Comparison of ENCODE assay signal across 8 cellular contexts in the genomic region with DNA sequence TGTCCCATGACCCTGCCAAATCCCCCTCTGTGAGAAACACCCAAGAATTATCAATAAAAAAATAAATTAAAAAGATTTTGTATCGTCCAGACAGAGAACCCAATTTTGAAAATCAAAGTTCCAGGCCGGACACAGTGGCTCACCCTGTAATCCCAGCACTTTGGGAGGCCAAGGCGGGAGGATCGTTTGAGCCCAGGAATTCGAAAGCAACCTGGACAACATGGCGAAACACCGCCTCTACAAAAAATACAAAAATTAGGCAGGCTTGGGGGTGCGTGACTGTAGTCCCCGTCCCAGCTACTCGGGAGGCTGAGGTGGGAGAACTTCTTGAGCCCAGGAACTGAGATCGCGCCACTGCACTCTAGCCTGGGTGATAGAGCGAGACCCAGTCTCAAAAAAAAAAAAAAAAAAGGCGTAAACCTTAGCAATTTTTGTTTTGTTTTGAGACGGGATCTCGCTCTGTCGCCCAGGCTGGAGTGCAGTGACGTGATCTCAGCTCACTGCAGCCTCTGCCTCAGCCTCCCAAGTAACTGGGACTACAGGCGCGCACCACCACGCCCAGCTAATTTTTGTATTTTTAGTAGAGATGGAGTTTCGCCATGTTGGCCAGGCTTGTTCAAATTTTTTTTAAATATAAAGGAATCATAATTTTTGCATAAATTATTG. TPM values are rescaled to one million over a fixed set of nuclear protein-coding genes. Genes with fewer than 3 reads are reported as not detected.
DNase-seq lines count a peak whose midpoint lies in the region; ATAC-seq and TF ChIP-seq lines count a peak whose summit lies in the region.
"Not testable (repeated sequence)": the region's sequence is repeated elsewhere in the genome, so short reads cannot be mapped to it uniquely, and the experiment has no call there.

No MANE protein-coding gene starts in this region.

- not testable (repeated sequence) for H3K27ac Mint-ChIP-seq in GM23338; activated T-helper 1 cell treated with anti-CD3 and anti-CD28 coated beads, Interleukin-12 subunit alpha, Interleukin-12 subunit beta, Interleukin-2, Interleukin-4 antibody, amounts not matched to agents 30 ng/mL and 10 ng/mL and 1 ng/mL, durations not matched to agents 14 hours and 24 hours and 36 hours
- peak overlapping the region; percentile 92 to 96 for H3K27ac Mint-ChIP-seq in natural killer cell treated with Interleukin-12 subunit alpha and Interleukin-12 subunit beta and Interleukin-15 and Interleukin-18, amount 100 ng/mL, for 72 hours
- H3K27ac Mint-ChIP-seq in stimulated activated effector memory CD8-positive, alpha-beta T cell treated with anti-CD3 and anti-CD28 coated beads, Interleukin-12 subunit alpha, Interleukin-12 subunit beta, amount 100 ng/mL, for 72 hours, result peak overlapping the region; percentile 99

- TF ChIP-seq CTCF in 22Rv1 (IDR thresholded peaks at IDR 0.05); GM23338 (conservative IDR thresholded peaks at IDR 0.05; ENCODE audit: low read depth in 2 of 2); Peyer's patch (IDR thresholded peaks at IDR 0.05); dorsolateral prefrontal cortex (IDR thresholded peaks at IDR 0.05 in 54 of 56, conservative IDR thresholded peaks at IDR 0.05 in 2 of 56; ENCODE audit: low read depth in 1 of 56, partially characterized antibody in 56 of 56); hepatocyte (IDR thresholded peaks at IDR 0.05; ENCODE audit: poor library complexity): not testable (repeated sequence)

- H4K20me1 ChIP-seq in GM23338 (replicated peaks; ENCODE audit: insufficient read depth) (peaks cover 22% of the 10 kb centered on the region), hepatocyte (ENCODE audit: insufficient read depth, poor library complexity, severe bottlenecking) (peaks cover 29% of the 10 kb centered on the region)

- H3F3A ChIP-seq in GM23338 (replicated peaks; ENCODE audit: low read depth), result not testable (repeated sequence)

- peak overlapping the region; percentile 98 for H3K4me3 Mint-ChIP-seq in GM23338
- peak overlapping the region; percentile 97 for H3K4me3 Mint-ChIP-seq in activated T-helper 1 cell treated with anti-CD3 and anti-CD28 coated beads, Interleukin-12 subunit alpha, Interleukin-12 subunit beta, Interleukin-2, Interleukin-4 antibody, amounts not matched to agents 30 ng/mL and 10 ng/mL and 1 ng/mL, durations not matched to agents 14 hours and 24 hours and 36 hours
- H3K4me3 Mint-ChIP-seq in natural killer cell treated with Interleukin-12 subunit alpha and Interleukin-12 subunit beta and Interleukin-15 and Interleukin-18, amount 100 ng/mL, for 72 hours, result peak overlapping the region; percentile 93
- peak overlapping the region; percentile 89 for H3K4me3 Mint-ChIP-seq in stimulated activated effector memory CD8-positive, alpha-beta T cell treated with anti-CD3 and anti-CD28 coated beads, Interleukin-12 subunit alpha, Interleukin-12 subunit beta, amount 100 ng/mL, for 72 hours

- H3K79me2 ChIP-seq in GM23338 (replicated peaks; ENCODE audit: insufficient read depth) (peaks cover 46% of the 10 kb centered on the region), hepatocyte (peaks cover 41% of the 10 kb centered on the region)

- 78% methylated on average over 22 of the region's 22 CpGs for WGBS in hepatocyte (ENCODE audit: low lambda C conversion rate, missing lambda C conversion rate)

- H3K36me3 Mint-ChIP-seq in GM23338 (ENCODE audit: low read depth), result peaks cover 34% of the 10 kb centered on the region
- H3K36me3 Mint-ChIP-seq in activated T-helper 1 cell treated with anti-CD3 and anti-CD28 coated beads, Interleukin-12 subunit alpha, Interleukin-12 subunit beta, Interleukin-2, Interleukin-4 antibody, amounts not matched to agents 30 ng/mL and 10 ng/mL and 1 ng/mL, durations not matched to agents 14 hours and 24 hours and 36 hours (ENCODE audit: low read depth), result peaks cover 12% of the 10 kb centered on the region
- H3K36me3 Mint-ChIP-seq in natural killer cell treated with Interleukin-12 subunit alpha and Interleukin-12 subunit beta and Interleukin-15 and Interleukin-18, amount 100 ng/mL, for 72 hours, result not testable (repeated sequence)
- H3K36me3 Mint-ChIP-seq in stimulated activated effector memory CD8-positive, alpha-beta T cell treated with anti-CD3 and anti-CD28 coated beads, Interleukin-12 subunit alpha, Interleukin-12 subunit beta, amount 100 ng/mL, for 72 hours, result peaks cover 50% of the 10 kb centered on the region

- H3K9me3 Mint-ChIP-seq in GM23338, result peaks cover 23% of the 10 kb centered on the region
- not testable (repeated sequence) for H3K9me3 Mint-ChIP-seq in activated T-helper 1 cell treated with anti-CD3 and anti-CD28 coated beads, Interleukin-12 subunit alpha, Interleukin-12 subunit beta, Interleukin-2, Interleukin-4 antibody, amounts not matched to agents 30 ng/mL and 10 ng/mL and 1 ng/mL, durations not matched to agents 14 hours and 24 hours and 36 hours; natural killer cell treated with Interleukin-12 subunit alpha and Interleukin-12 subunit beta and Interleukin-15 and Interleukin-18, amount 100 ng/mL, for 72 hours; stimulated activated effector memory CD8-positive, alpha-beta T cell treated with anti-CD3 and anti-CD28 coated beads, Interleukin-12 subunit alpha, Interleukin-12 subunit beta, amount 100 ng/mL, for 72 hours

- intact Hi-C loops in activated T-helper 1 cell treated with anti-CD3 and anti-CD28 coated beads, Interleukin-12 subunit alpha, Interleukin-12 subunit beta, Interleukin-2, Interleukin-4 antibody, amounts not matched to agents 30 ng/mL and 10 ng/mL and 1 ng/mL, durations not matched to agents 14 hours and 24 hours and 36 hours (cut with micrococcal nuclease), result loop anchor here (5.0 kb wide), 2 partner anchors 54 to 99 kb away; no protein-coding TSS in a partner anchor
- intact Hi-C loops in dorsolateral prefrontal cortex (cut with DNase I), result loop anchor here in 1 of 2 donors (10.0 kb wide), 1 partner anchor 146 kb away; the partner anchor contains the start of gene MPHOSPH8

- not testable (repeated sequence) for H3K9me2 ChIP-seq in GM23338 (ENCODE audit: insufficient read depth); hepatocyte (replicated peaks; ENCODE audit: insufficient read depth)

- peaks cover 25% of the 10 kb centered on the region for H3K27me3 Mint-ChIP-seq in GM23338 (ENCODE audit: insufficient read depth, low read depth, poor library complexity)
- H3K27me3 Mint-ChIP-seq in activated T-helper 1 cell treated with anti-CD3 and anti-CD28 coated beads, Interleukin-12 subunit alpha, Interleukin-12 subunit beta, Interleukin-2, Interleukin-4 antibody, amounts not matched to agents 30 ng/mL and 10 ng/mL and 1 ng/mL, durations not matched to agents 14 hours and 24 hours and 36 hours (ENCODE audit: insufficient read depth); natural killer cell treated with Interleukin-12 subunit alpha and Interleukin-12 subunit beta and Interleukin-15 and Interleukin-18, amount 100 ng/mL, for 72 hours: not testable (repeated sequence)

- DNase-seq in GM23338 (ENCODE audit: low spot score); activated T-helper 1 cell treated with anti-CD3 and anti-CD28 coated beads, Interleukin-12 subunit alpha, Interleukin-12 subunit beta, Interleukin-2, Interleukin-4 antibody, amounts not matched to agents 30 ng/mL and 10 ng/mL and 1 ng/mL, durations not matched to agents 14 hours and 24 hours and 36 hours (ENCODE audit: low spot score); dorsolateral prefrontal cortex; hepatocyte (ENCODE audit: low spot score); natural killer cell treated with Interleukin-12 subunit alpha and Interleukin-12 subunit beta and Interleukin-15 and Interleukin-18, amount 100 ng/mL, for 72 hours (ENCODE audit: low spot score); stimulated activated effector memory CD8-positive, alpha-beta T cell treated with anti-CD3 and anti-CD28 coated beads, Interleukin-12 subunit alpha, Interleukin-12 subunit beta, amount 100 ng/mL, for 72 hours (ENCODE audit: low spot score in 2 of 2): not testable (repeated sequence)
- DNase-seq in Peyer's patch, result peak in 1 of 3 donors; percentile 39

- H3K27ac ChIP-seq in 22Rv1, result peak overlapping the region; percentile 96
- H3K27ac ChIP-seq in GM23338 (ENCODE audit: low read depth), result 0 out of 2 replicates have a peak overlapping the region, but pooled peaks have one; percentile 1
- H3K27ac ChIP-seq in Peyer's patch, result not testable (repeated sequence)
- peak overlapping the region in 8 of 59 donors; percentile 33 to 96 (median 92) for H3K27ac ChIP-seq in dorsolateral prefrontal cortex
- H3K27ac ChIP-seq in hepatocyte, result peak overlapping the region; percentile 94

- H3K4me1 Mint-ChIP-seq in GM23338; stimulated activated effector memory CD8-positive, alpha-beta T cell treated with anti-CD3 and anti-CD28 coated beads, Interleukin-12 subunit alpha, Interleukin-12 subunit beta, amount 100 ng/mL, for 72 hours: not testable (repeated sequence)
- H3K4me1 Mint-ChIP-seq in activated T-helper 1 cell treated with anti-CD3 and anti-CD28 coated beads, Interleukin-12 subunit alpha, Interleukin-12 subunit beta, Interleukin-2, Interleukin-4 antibody, amounts not matched to agents 30 ng/mL and 10 ng/mL and 1 ng/mL, durations not matched to agents 14 hours and 24 hours and 36 hours (ENCODE audit: low read depth), result peaks cover 20% of the 10 kb centered on the region
- peaks cover 12 to 14% of the 10 kb centered on the region in 2 donors for H3K4me1 Mint-ChIP-seq in natural killer cell treated with Interleukin-12 subunit alpha and Interleukin-12 subunit beta and Interleukin-15 and Interleukin-18, amount 100 ng/mL, for 72 hours (ENCODE audit: low read depth in 2 of 2)

- H3K4me2 ChIP-seq in GM23338 (peak overlapping the region; percentile 89), hepatocyte (peak overlapping the region; percentile 88)

- not testable (repeated sequence) for H3K4me1 ChIP-seq in GM23338 (ENCODE audit: insufficient read depth); Peyer's patch
- H3K4me1 ChIP-seq in hepatocyte (ENCODE audit: insufficient read depth), result peaks cover 10% of the 10 kb centered on the region

- not testable (repeated sequence) for H3K9me3 ChIP-seq in Peyer's patch; hepatocyte (ENCODE audit: low read depth)

- ATAC-seq in GM23338; natural killer cell treated with Interleukin-12 subunit alpha and Interleukin-12 subunit beta and Interleukin-15 and Interleukin-18, amount 100 ng/mL, for 72 hours; stimulated activated effector memory CD8-positive, alpha-beta T cell treated with anti-CD3 and anti-CD28 coated beads, Interleukin-12 subunit alpha, Interleukin-12 subunit beta, amount 100 ng/mL, for 72 hours: not testable (repeated sequence)

- not testable (repeated sequence) for H2AFZ ChIP-seq in GM23338, hepatocyte

- H3K27me3 ChIP-seq in GM23338 (ENCODE audit: insufficient read depth); Peyer's patch; dorsolateral prefrontal cortex; hepatocyte: not testable (repeated sequence)

- TF ChIP-seq POLR2A in Peyer's patch (IDR thresholded peaks at IDR 0.05), result not testable (repeated sequence)

- not testable (repeated sequence) for H3K36me3 ChIP-seq in GM23338 (ENCODE audit: insufficient read depth); Peyer's patch; hepatocyte (replicated peaks; ENCODE audit: insufficient read depth, low read depth)

- H3K4me3 ChIP-seq in GM23338, result peak overlapping the region; percentile 99
- peak overlapping the region; percentile 76 to 90 (median 85) for H3K4me3 ChIP-seq in Peyer's patch
- H3K4me3 ChIP-seq in dorsolateral prefrontal cortex, result peak overlapping the region; percentile 62 to 100 (median 94)
- peak overlapping the region; percentile 54 for H3K4me3 ChIP-seq in hepatocyte

RNA-seq across cellular contexts. Expression of gene PSPC1, which starts 1.9 kb away (rescaled TPM):
- total RNA-seq in GM23338 (2014; rRNA removed; shearing (Covaris generic)), result 71.6 and 80.2 TPM in 2 replicates
- polyA plus RNA-seq in GM23338 (2016; fragmentation: Nextera tagmentation; extraction: Ambion mirVana) (38.2 and 38.3 TPM in 2 replicates), hepatocyte (26.5 and 30.7 TPM in 2 replicates)
- total RNA-seq in Peyer's patch (100 to 1,000 TPM in 1 of 4 donors, 10 to 100 TPM in 3; 39.6 to 337 (median 67.3) TPM), dorsolateral prefrontal cortex (10 to 100 TPM; 58.7 to 96.1 (median 78.1) TPM), hepatocyte (56.7 and 62.6 TPM in 2 replicates)
- total RNA-seq in activated T-helper 1 cell treated with anti-CD3 and anti-CD28 coated beads, Interleukin-12 subunit alpha, Interleukin-12 subunit beta, Interleukin-2, Interleukin-4 antibody, amounts not matched to agents 30 ng/mL and 10 ng/mL and 1 ng/mL, durations not matched to agents 14 hours and 24 hours and 36 hours, result 79.0 and 82.0 TPM in 2 replicates
- 100 to 1,000 TPM in 1 of 2 donors, 10 to 100 TPM in 1; 84.5 to 128 TPM for total RNA-seq in natural killer cell treated with Interleukin-12 subunit alpha and Interleukin-12 subunit beta and Interleukin-15 and Interleukin-18, amount 100 ng/mL, for 72 hours
